37 cellular contexts compared by ENCODE assay signal in genomic region chr3:166186003-166186402, GRCh38.
"Had no signal": no experiment of that assay in that cellular context is flagged by ENCODE, and none has a peak within 500 bp of the region (broad histone marks: within the 10 kb centered on the region; RNA-seq: fewer than 3 reads in every experiment).

No MANE protein-coding gene starts in this region.

- H3K9me3 Mint-ChIP-seq: brain had no signal

- H3K27me3 ChIP-seq: adrenal gland, breast epithelium, cardiac muscle cell, colonic mucosa, esophagus squamous epithelium, gastroesophageal sphincter had no signal

- ATAC-seq: activated CD4-positive, alpha-beta T cell treated with anti-CD3 and anti-CD28 coated beads for 36 hours; activated CD8-positive, alpha-beta memory T cell treated with anti-CD3 and anti-CD28 coated beads, Interleukin-2, amount 10 ng/mL, durations not matched to agents 7 days and 5 days; activated CD8-positive, alpha-beta T cell treated with anti-CD3 and anti-CD28 coated beads, Interleukin-2, amount 10 ng/mL, durations not matched to agents 7 days and 5 days; activated naive CD8-positive, alpha-beta T cell treated with anti-CD3 and anti-CD28 coated beads, Interleukin-2, amount 50 U/mL, for 24 hours; gastroesophageal sphincter; T-helper 17 cell had no signal

- H3K4me1 Mint-ChIP-seq: activated CD4-positive, alpha-beta T cell treated with anti-CD3 and anti-CD28 coated beads for 36 hours; activated CD4-positive, alpha-beta T cell treated with anti-CD3 and anti-CD28 coated beads, Interleukin-2, amount 10 ng/mL, durations not matched to agents 24 days and 14 days; activated CD8-positive, alpha-beta memory T cell treated with anti-CD3 and anti-CD28 coated beads, Interleukin-2, amount 10 ng/mL, durations not matched to agents 7 days and 5 days; activated naive CD4-positive, alpha-beta T cell treated with anti-CD3 and anti-CD28 coated beads, Interleukin-2, amount 50 U/mL, for 24 hours; activated naive CD8-positive, alpha-beta T cell treated with anti-CD3 and anti-CD28 coated beads for 36 hours; activated naive CD8-positive, alpha-beta T cell treated with anti-CD3 and anti-CD28 coated beads, Interleukin-2, amount 50 U/mL, for 24 hours; brain; T-helper 17 cell had no signal

- H3K36me3 ChIP-seq: adrenal gland, breast epithelium, cardiac muscle cell, colonic mucosa, esophagus squamous epithelium, gastroesophageal sphincter had no signal

- H3K27me3 Mint-ChIP-seq: activated CD4-positive, alpha-beta memory T cell treated with anti-CD3 and anti-CD28 coated beads for 36 hours; activated CD4-positive, alpha-beta T cell treated with anti-CD3 and anti-CD28 coated beads for 36 hours; activated CD4-positive, alpha-beta T cell treated with anti-CD3 and anti-CD28 coated beads, Interleukin-2, amount 10 ng/mL, durations not matched to agents 24 days and 14 days; activated CD8-positive, alpha-beta memory T cell treated with anti-CD3 and anti-CD28 coated beads, Interleukin-2, amount 10 ng/mL, durations not matched to agents 7 days and 5 days; activated naive CD4-positive, alpha-beta T cell treated with anti-CD3 and anti-CD28 coated beads, Interleukin-2, amount 50 U/mL, for 24 hours; activated naive CD8-positive, alpha-beta T cell treated with anti-CD3 and anti-CD28 coated beads for 36 hours; activated naive CD8-positive, alpha-beta T cell treated with anti-CD3 and anti-CD28 coated beads, Interleukin-2, amount 50 U/mL, for 24 hours; brain; T-helper 17 cell had no signal

- H3K27ac ChIP-seq: adrenal gland, breast epithelium, cardiac muscle cell, colonic mucosa, epithelial cell of prostate, esophagus squamous epithelium, gastroesophageal sphincter had no signal

- H3K4me3 ChIP-seq: adrenal gland, breast epithelium, cardiac muscle cell, colonic mucosa, esophagus squamous epithelium, gastroesophageal sphincter had no signal

- H3K36me3 Mint-ChIP-seq: activated CD4-positive, alpha-beta memory T cell treated with anti-CD3 and anti-CD28 coated beads for 36 hours; activated CD8-positive, alpha-beta memory T cell treated with anti-CD3 and anti-CD28 coated beads, Interleukin-2, amount 10 ng/mL, durations not matched to agents 7 days and 5 days; activated naive CD4-positive, alpha-beta T cell treated with anti-CD3 and anti-CD28 coated beads, Interleukin-2, amount 50 U/mL, for 24 hours; activated naive CD8-positive, alpha-beta T cell treated with anti-CD3 and anti-CD28 coated beads for 36 hours; brain had no signal

- FAIRE-seq: endometrium, endothelial cell of umbilical vein had no signal

- H3K27ac Mint-ChIP-seq: activated CD4-positive, alpha-beta memory T cell treated with anti-CD3 and anti-CD28 coated beads for 36 hours; activated CD4-positive, alpha-beta T cell treated with anti-CD3 and anti-CD28 coated beads for 36 hours; activated CD4-positive, alpha-beta T cell treated with anti-CD3 and anti-CD28 coated beads, Interleukin-2, amount 10 ng/mL, durations not matched to agents 24 days and 14 days; activated CD8-positive, alpha-beta memory T cell treated with anti-CD3 and anti-CD28 coated beads, Interleukin-2, amount 10 ng/mL, durations not matched to agents 7 days and 5 days; activated CD8-positive, alpha-beta T cell treated with anti-CD3 and anti-CD28 coated beads, Interleukin-2, amount 10 ng/mL, durations not matched to agents 7 days and 5 days; activated naive CD4-positive, alpha-beta T cell treated with anti-CD3 and anti-CD28 coated beads for 36 hours; activated naive CD4-positive, alpha-beta T cell treated with anti-CD3 and anti-CD28 coated beads, Interleukin-2, amount 50 U/mL, for 24 hours; activated naive CD8-positive, alpha-beta T cell treated with anti-CD3 and anti-CD28 coated beads for 36 hours; activated naive CD8-positive, alpha-beta T cell treated with anti-CD3 and anti-CD28 coated beads, Interleukin-2, amount 50 U/mL, for 24 hours; activated T-helper 1 cell treated with anti-CD3 and anti-CD28 coated beads, Interleukin-12 subunit alpha, Interleukin-12 subunit beta, Interleukin-2, Interleukin-4 antibody, amounts not matched to agents 30 ng/mL and 10 ng/mL and 1 ng/mL, durations not matched to agents 14 hours and 24 hours and 36 hours; activated T-helper 2 cell treated with anti-CD3 and anti-CD28 coated beads, Interferon-gamma antibody, Interleukin-2, Interleukin-4, amounts not matched to agents 10 μg/mL and 5 μg/mL and 100 μg/mL, durations not matched to agents 14 hours and 24 hours and 36 hours; brain; T-helper 17 cell; T-helper 2 cell treated with Interferon-gamma antibody and Interleukin-4, amounts not matched to agents 5 μg/mL and 100 μg/mL, for 36 hours had no signal

- DNase-seq: activated CD4-positive, alpha-beta memory T cell treated with anti-CD3 and anti-CD28 coated beads for 36 hours; activated CD4-positive, alpha-beta T cell treated with anti-CD3 and anti-CD28 coated beads for 36 hours; activated CD4-positive, alpha-beta T cell treated with anti-CD3 and anti-CD28 coated beads, Interleukin-2, amount 10 ng/mL, durations not matched to agents 24 days and 14 days; activated CD4-positive, CD25-positive, alpha-beta regulatory T cell; activated CD4-positive, CD25-positive, alpha-beta regulatory T cell treated with anti-CD3 and anti-CD28 coated beads, Interleukin-2, amount 50 U/mL, for 72 hours; activated CD8-positive, alpha-beta memory T cell treated with anti-CD3 and anti-CD28 coated beads, Interleukin-2, amount 10 ng/mL, durations not matched to agents 7 days and 5 days; activated CD8-positive, alpha-beta memory T cell treated with anti-CD3 and anti-CD28 coated beads, Interleukin-2, amount 50 U/mL, for 4 hours; activated CD8-positive, alpha-beta T cell treated with anti-CD3 and anti-CD28 coated beads, Interleukin-2, amount 10 ng/mL, durations not matched to agents 7 days and 5 days; activated effector memory CD4-positive, alpha-beta T cell treated with anti-CD3 and anti-CD28 coated beads, Interleukin-2, amount 50 U/mL, for 16 hours; activated naive CD4-positive, alpha-beta T cell treated with anti-CD3 and anti-CD28 coated beads for 36 hours; activated naive CD8-positive, alpha-beta T cell treated with anti-CD3 and anti-CD28 coated beads for 36 hours; activated naive CD8-positive, alpha-beta T cell treated with anti-CD3 and anti-CD28 coated beads, Interleukin-2, amount 50 U/mL, for 24 hours; activated T-cell treated with anti-CD3 and anti-CD28 coated beads, Interleukin-2, amount 50 U/mL, for 1 hour; activated T-cell treated with anti-CD3 and anti-CD28 coated beads, Interleukin-2, amount 50 U/mL, for 48 hours; adrenal gland; amygdala; aorta; central memory CD4-positive, alpha-beta T cell; cerebellar nuclear complex; colonic mucosa; effector CD8-positive, alpha-beta T cell; esophagus squamous epithelium; foreskin melanocyte; T-helper 1 cell; T-helper 17 cell; T1000 had no signal

- H3K9me3 ChIP-seq: adrenal gland, breast epithelium, colonic mucosa, esophagus squamous epithelium, gastroesophageal sphincter had no signal

- H3K4me3 Mint-ChIP-seq: activated CD4-positive, alpha-beta memory T cell treated with anti-CD3 and anti-CD28 coated beads for 36 hours; activated CD4-positive, alpha-beta T cell treated with anti-CD3 and anti-CD28 coated beads for 36 hours; activated CD4-positive, alpha-beta T cell treated with anti-CD3 and anti-CD28 coated beads, Interleukin-2, amount 10 ng/mL, durations not matched to agents 24 days and 14 days; activated CD8-positive, alpha-beta memory T cell treated with anti-CD3 and anti-CD28 coated beads, Interleukin-2, amount 10 ng/mL, durations not matched to agents 7 days and 5 days; activated CD8-positive, alpha-beta T cell treated with anti-CD3 and anti-CD28 coated beads, Interleukin-2, amount 10 ng/mL, durations not matched to agents 7 days and 5 days; activated naive CD4-positive, alpha-beta T cell treated with anti-CD3 and anti-CD28 coated beads for 36 hours; activated naive CD4-positive, alpha-beta T cell treated with anti-CD3 and anti-CD28 coated beads, Interleukin-2, amount 50 U/mL, for 24 hours; activated naive CD8-positive, alpha-beta T cell treated with anti-CD3 and anti-CD28 coated beads for 36 hours; activated naive CD8-positive, alpha-beta T cell treated with anti-CD3 and anti-CD28 coated beads, Interleukin-2, amount 50 U/mL, for 24 hours; activated T-helper 1 cell treated with anti-CD3 and anti-CD28 coated beads, Interleukin-12 subunit alpha, Interleukin-12 subunit beta, Interleukin-2, Interleukin-4 antibody, amounts not matched to agents 30 ng/mL and 10 ng/mL and 1 ng/mL, durations not matched to agents 14 hours and 24 hours and 36 hours; brain; T-helper 17 cell; T-helper 2 cell treated with Interferon-gamma antibody and Interleukin-4, amounts not matched to agents 5 μg/mL and 100 μg/mL, for 36 hours had no signal

- H3K4me1 ChIP-seq: adrenal gland, breast epithelium, colonic mucosa, esophagus squamous epithelium, gastroesophageal sphincter had no signal
